Comparison of ENCODE assay signal across 8 cellular contexts in the genomic region with DNA sequence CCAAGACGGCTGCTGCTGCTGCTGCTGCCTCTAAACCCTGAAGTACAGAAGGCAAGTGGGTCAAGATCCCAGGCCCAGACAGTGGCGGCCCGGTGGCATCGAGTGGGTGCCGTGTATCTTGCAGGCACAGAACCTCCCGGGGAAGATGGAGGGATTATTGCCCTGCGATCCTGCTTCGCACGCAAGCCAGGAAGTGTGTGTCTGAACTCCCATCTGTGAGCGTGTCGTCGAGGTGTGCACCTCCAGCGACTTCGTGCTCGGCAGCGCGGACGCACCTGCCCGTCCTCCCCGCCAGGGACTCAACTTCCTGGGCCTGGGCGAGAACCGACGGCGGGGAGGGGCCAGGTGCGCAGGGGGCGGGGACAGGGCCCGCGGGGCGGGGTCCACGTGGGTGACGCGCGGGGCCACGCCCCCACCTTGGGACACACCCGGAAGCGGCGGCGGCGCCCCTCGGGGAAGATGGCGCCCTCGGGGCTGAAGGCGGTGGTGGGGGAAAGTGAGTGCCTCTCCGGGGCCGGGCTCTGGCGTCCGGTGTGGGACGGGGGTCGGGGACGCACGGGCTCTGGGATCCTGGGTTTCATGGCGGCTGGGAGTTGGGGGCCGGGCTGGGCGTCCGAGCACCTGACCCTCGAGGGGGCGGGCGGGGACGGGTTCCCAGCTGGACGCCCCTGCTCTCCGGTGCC. TPM values are rescaled to one million over a fixed set of nuclear protein-coding genes. Genes with fewer than 3 reads are reported as not detected.
A peak's percentile ranks its signal among the peaks of the same experiment; 100 is the strongest.
DNase-seq lines count a peak whose midpoint lies in the region; ATAC-seq and TF ChIP-seq lines count a peak whose summit lies in the region.

A gene (plus strand): TSS at position 420 of the 683 bp plus-strand sequence. CDS start 40 bp downstream, at position 460.

- CTCF ChIA-PET in HEK293 (lab: Yijun Ruan, JAX) = interaction anchor here (0.5 to 2.0 kb wide), 3 partner anchors 44 to 68 kb away, joined by 3 to 7 read pairs (median 5); a partner anchor contains a TSS
- CTCF ChIA-PET in WTC11 (lab: Charles Lee) = interaction anchor here (0.9 to 2.1 kb wide), 5 partner anchors 41 to 163 kb away, joined by 3 to 9 read pairs (median 5); a partner anchor contains a TSS

- peak within 1 kb of the TSS; percentile 71 for H3K4me3 Mint-ChIP-seq in WTC11

- H3K36me3 ChIP-seq in HEK293 (ENCODE audit: control insufficient read depth in 2 of 2, insufficient read depth in 1 of 2, low read length in 2 of 2) (peaks cover 7 to 15% of the 10 kb centered on the region in 2 experiments; a peak in 2 of 3 replicates), breast epithelium (no peaks in the 10 kb centered on the region)

- peak; percentile 85 for ATAC-seq in WTC11

- no peaks in the 10 kb centered on the region for H3K4me1 Mint-ChIP-seq in WTC11

- H3K27ac ChIP-seq in HEK293 (ENCODE audit: extremely low read depth, low read depth, low read length) = peak within 1 kb of the TSS; percentile 29; the same call in 1 of the 2 replicates
- peak within 1 kb of the TSS; percentile 88 to 92 for H3K27ac ChIP-seq in breast epithelium
- peak within 1 kb of the TSS; percentile 10 for H3K27ac ChIP-seq in layer of hippocampus (ENCODE audit: low read depth, low read length)

- TF ChIP-seq CTCF in HEK293 (tag by site-specific recombination; IDR thresholded peaks at IDR 0.05) = no peak
- TF ChIP-seq CTCF in WTC11 (IDR thresholded peaks at IDR 0.05) = no peak
- TF ChIP-seq CTCF in breast epithelium (IDR thresholded peaks at IDR 0.05) = peak; percentile 38 to 67 (median 41)

- peak; percentile 37 for TF ChIP-seq POLR2A in breast epithelium (IDR thresholded peaks at IDR 0.05)

- H3K27me3 Mint-ChIP-seq in WTC11 (ENCODE audit: low read depth) = peaks cover 30% of the 10 kb centered on the region

- no peaks in the 10 kb centered on the region for H3K4me1 ChIP-seq in HEK293 (ENCODE audit: control insufficient read depth, insufficient read depth, low read length)
- H3K4me1 ChIP-seq in breast epithelium = no peaks in the 10 kb centered on the region

- H3K9me3 ChIP-seq in HEK293 (ENCODE audit: control insufficient read depth, insufficient read depth, low read depth, low read length) (no peaks in the 10 kb centered on the region), breast epithelium (no peaks in the 10 kb centered on the region)

- H3K36me3 Mint-ChIP-seq in WTC11 = peaks cover 7% of the 10 kb centered on the region; the same call in 1 of the 2 replicates

- intact Hi-C loops in breast epithelium (cut with DNase I; ENCODE audit: low total_unique reads) = no loop called here

- H3K4me3 ChIP-seq in HEK293 (ENCODE audit: low read depth, low read length) (peak within 1 kb of the TSS; percentile 83), breast epithelium (peak within 1 kb of the TSS; percentile 46 to 74 (median 61))

- H3K27me3 ChIP-seq in breast epithelium (no peaks in the 10 kb centered on the region), layer of hippocampus (ENCODE audit: control insufficient read depth, insufficient read depth, low read length) (peaks cover 10% of the 10 kb centered on the region)

- H3K9me3 Mint-ChIP-seq in WTC11 = peaks cover 8% of the 10 kb centered on the region

- no peak within 1 kb of the TSS for H3K27ac Mint-ChIP-seq in WTC11

- DNase-seq in DMS53 treated with DMSO at 0.1 percent for 48 hours (lab: John Stamatoyannopoulos, UW; ENCODE audit: unreplicated experiment) (peak; percentile 42), NCI-H146 treated with DMSO at 0.1 percent for 48 hours (lab: John Stamatoyannopoulos, UW; ENCODE audit: unreplicated experiment) (peak; percentile 34), WTC11 (ENCODE audit: low spot score) (peak; percentile 90), breast epithelium (ENCODE audit: low spot score in 2 of 2) (peak; percentile 80 to 87), cortex of kidney (lab: John Stamatoyannopoulos, UW) (no peak)
- DNase-seq in stimulated activated CD4-positive, alpha-beta T cell treated with anti-CD3 and anti-CD28 coated beads, TNF-alpha, amount 100 ng/mL, for 1 hour (ENCODE audit: low read depth in 3 of 3, low spot score in 1 of 3) = peak; percentile 84 to 95 (median 95)

- POLR2A ChIA-PET in HEK293 (lab: Yijun Ruan, JAX) = interaction anchor here (1.4 kb wide), 2 partner anchors 7 to 13 kb away, joined by 6 to 7 read pairs; a partner anchor contains a TSS
- POLR2A ChIA-PET in WTC11 (lab: Charles Lee) = interaction anchor here (0.6 kb wide), 1 partner anchor 84 kb away, joined by 5 read pairs; no protein-coding TSS in a partner anchor

TF ChIP-seq in HEK293, 187 proteins besides CTCF, POLR2A, EP300 and RAD21 (continues in another document):
- TF ChIP-seq ZNF555 (tag by site-specific recombination; conservative IDR thresholded peaks at IDR 0.05) (no peak), ZNF394 (tag by site-specific recombination; IDR thresholded peaks at IDR 0.05; ENCODE audit: borderline replicate concordance) (no peak), ZNF292 (tag by site-specific recombination; IDR thresholded peaks at IDR 0.05; ENCODE audit: borderline replicate concordance, low read depth) (no peak), ZBTB21 (tag by site-specific recombination; IDR thresholded peaks at IDR 0.05) (no peak), ZXDB (tag by site-specific recombination; IDR thresholded peaks at IDR 0.05) (0 out of 2 replicates have a peak, but pooled peaks have one; percentile 43), ZFP41 (tag by site-specific recombination; IDR thresholded peaks at IDR 0.05; ENCODE audit: borderline replicate concordance) (no peak), OVOL3 (tag by site-specific recombination; IDR thresholded peaks at IDR 0.05) (no peak), ZNF48 (tag by site-specific recombination; IDR thresholded peaks at IDR 0.05) (no peak)
- TF ChIP-seq, protein P1, sequence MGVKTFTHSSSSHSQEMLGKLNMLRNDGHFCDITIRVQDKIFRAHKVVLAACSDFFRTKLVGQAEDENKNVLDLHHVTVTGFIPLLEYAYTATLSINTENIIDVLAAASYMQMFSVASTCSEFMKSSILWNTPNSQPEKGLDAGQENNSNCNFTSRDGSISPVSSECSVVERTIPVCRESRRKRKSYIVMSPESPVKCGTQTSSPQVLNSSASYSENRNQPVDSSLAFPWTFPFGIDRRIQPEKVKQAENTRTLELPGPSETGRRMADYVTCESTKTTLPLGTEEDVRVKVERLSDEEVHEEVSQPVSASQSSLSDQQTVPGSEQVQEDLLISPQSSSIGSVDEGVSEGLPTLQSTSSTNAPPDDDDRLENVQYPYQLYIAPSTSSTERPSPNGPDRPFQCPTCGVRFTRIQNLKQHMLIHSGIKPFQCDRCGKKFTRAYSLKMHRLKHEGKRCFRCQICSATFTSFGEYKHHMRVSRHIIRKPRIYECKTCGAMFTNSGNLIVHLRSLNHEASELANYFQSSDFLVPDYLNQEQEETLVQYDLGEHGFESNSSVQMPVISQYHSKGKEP (tag by site-specific recombination; IDR thresholded peaks at IDR 0.05) = no peak
- TF ChIP-seq, protein P2, sequence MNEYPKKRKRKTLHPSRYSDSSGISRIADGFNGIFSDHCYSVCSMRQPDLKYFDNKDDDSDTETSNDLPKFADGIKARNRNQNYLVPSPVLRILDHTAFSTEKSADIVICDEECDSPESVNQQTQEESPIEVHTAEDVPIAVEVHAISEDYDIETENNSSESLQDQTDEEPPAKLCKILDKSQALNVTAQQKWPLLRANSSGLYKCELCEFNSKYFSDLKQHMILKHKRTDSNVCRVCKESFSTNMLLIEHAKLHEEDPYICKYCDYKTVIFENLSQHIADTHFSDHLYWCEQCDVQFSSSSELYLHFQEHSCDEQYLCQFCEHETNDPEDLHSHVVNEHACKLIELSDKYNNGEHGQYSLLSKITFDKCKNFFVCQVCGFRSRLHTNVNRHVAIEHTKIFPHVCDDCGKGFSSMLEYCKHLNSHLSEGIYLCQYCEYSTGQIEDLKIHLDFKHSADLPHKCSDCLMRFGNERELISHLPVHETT (tag by site-specific recombination; IDR thresholded peaks at IDR 0.05) = no peak

TF ChIP-seq in WTC11, 78 proteins besides CTCF, POLR2A, EP300 and RAD21 (continues in another document):
- peak; percentile 79 for TF ChIP-seq ZNF317 (CRISPR knock-in tag; IDR thresholded peaks at IDR 0.05; ENCODE audit: borderline replicate concordance, low read depth)
- peak; percentile 80 for TF ChIP-seq NR2C2 (CRISPR knock-in tag; IDR thresholded peaks at IDR 0.05)
- TF ChIP-seq, protein P3, sequence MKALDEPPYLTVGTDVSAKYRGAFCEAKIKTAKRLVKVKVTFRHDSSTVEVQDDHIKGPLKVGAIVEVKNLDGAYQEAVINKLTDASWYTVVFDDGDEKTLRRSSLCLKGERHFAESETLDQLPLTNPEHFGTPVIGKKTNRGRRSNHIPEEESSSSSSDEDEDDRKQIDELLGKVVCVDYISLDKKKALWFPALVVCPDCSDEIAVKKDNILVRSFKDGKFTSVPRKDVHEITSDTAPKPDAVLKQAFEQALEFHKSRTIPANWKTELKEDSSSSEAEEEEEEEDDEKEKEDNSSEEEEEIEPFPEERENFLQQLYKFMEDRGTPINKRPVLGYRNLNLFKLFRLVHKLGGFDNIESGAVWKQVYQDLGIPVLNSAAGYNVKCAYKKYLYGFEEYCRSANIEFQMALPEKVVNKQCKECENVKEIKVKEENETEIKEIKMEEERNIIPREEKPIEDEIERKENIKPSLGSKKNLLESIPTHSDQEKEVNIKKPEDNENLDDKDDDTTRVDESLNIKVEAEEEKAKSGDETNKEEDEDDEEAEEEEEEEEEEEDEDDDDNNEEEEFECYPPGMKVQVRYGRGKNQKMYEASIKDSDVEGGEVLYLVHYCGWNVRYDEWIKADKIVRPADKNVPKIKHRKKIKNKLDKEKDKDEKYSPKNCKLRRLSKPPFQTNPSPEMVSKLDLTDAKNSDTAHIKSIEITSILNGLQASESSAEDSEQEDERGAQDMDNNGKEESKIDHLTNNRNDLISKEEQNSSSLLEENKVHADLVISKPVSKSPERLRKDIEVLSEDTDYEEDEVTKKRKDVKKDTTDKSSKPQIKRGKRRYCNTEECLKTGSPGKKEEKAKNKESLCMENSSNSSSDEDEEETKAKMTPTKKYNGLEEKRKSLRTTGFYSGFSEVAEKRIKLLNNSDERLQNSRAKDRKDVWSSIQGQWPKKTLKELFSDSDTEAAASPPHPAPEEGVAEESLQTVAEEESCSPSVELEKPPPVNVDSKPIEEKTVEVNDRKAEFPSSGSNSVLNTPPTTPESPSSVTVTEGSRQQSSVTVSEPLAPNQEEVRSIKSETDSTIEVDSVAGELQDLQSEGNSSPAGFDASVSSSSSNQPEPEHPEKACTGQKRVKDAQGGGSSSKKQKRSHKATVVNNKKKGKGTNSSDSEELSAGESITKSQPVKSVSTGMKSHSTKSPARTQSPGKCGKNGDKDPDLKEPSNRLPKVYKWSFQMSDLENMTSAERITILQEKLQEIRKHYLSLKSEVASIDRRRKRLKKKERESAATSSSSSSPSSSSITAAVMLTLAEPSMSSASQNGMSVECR (CRISPR knock-in tag; IDR thresholded peaks at IDR 0.05; ENCODE audit: borderline replicate concordance) = 0 out of 2 replicates have a peak, but pooled peaks have one; percentile 33
- TF ChIP-seq CBFB (CRISPR knock-in tag; IDR thresholded peaks at IDR 0.05; ENCODE audit: low read depth) = no peak
- TF ChIP-seq TEAD4 (CRISPR knock-in tag; IDR thresholded peaks at IDR 0.05) = peak; percentile 52; the same call in 1 of the 2 replicates

RNA-seq across cellular contexts. Expression of the gene that starts here (rescaled TPM):
- 68.9 to 79.3 TPM (median 73.0 TPM) in 3 replicates for total RNA-seq in WTC11 (2021)
- 10 to 100 TPM; 15.4 to 55.3 (median 37.0) TPM for total RNA-seq in breast epithelium

Comparison
In these comparisons a context has a peak if more than half of its experiments do, and no peak if none do; other contexts are left out.
1. H3K27ac ChIP-seq: peak in every context shown above with its lines; median percentile 90 in breast epithelium; 29 in HEK293; 10 in layer of hippocampus.
2. CTCF ChIP-seq: peak in breast epithelium (3 of 3); none in HEK293 (single experiment) and WTC11 (single experiment).